8 cellular contexts compared by ENCODE assay signal in genomic region chr1:100039571-100039970, GRCh38.
DNase-seq lines count a peak whose midpoint lies in the region; ATAC-seq and TF ChIP-seq lines count a peak whose summit lies in the region.

No MANE protein-coding gene starts in this region.

- H3K9ac ChIP-seq in MM.1S (ENCODE audit: low read length), result peak overlapping the region; percentile 94; the same call in 1 of the 2 replicates

- H3K4me1 ChIP-seq in MM.1S (ENCODE audit: low read length), result no peaks in the 10 kb centered on the region

- H3K9me3 Mint-ChIP-seq in CD4-positive, alpha-beta T cell, result no peaks in the 10 kb centered on the region
- H3K9me3 Mint-ChIP-seq in natural killer cell treated with Interleukin-12 subunit alpha and Interleukin-12 subunit beta and Interleukin-15 and Interleukin-18, amount 100 ng/mL, for 72 hours, result no peaks in the 10 kb centered on the region

- no peak for TF ChIP-seq CTCF in CD4-positive, alpha-beta T cell (IDR thresholded peaks at IDR 0.05)
- TF ChIP-seq CTCF in MM.1S (IDR thresholded peaks at IDR 0.05; ENCODE audit: low read length) (no peak), coronary artery (IDR thresholded peaks at IDR 0.05) (no peak)

- no peaks in the 10 kb centered on the region for H4K20me1 ChIP-seq in MM.1S (ENCODE audit: insufficient read depth, low read length)

- peaks cover 73% of the 10 kb centered on the region for H3K4me1 Mint-ChIP-seq in CD4-positive, alpha-beta T cell (ENCODE audit: low read depth)
- peaks cover 39 to 63% of the 10 kb centered on the region in 2 donors for H3K4me1 Mint-ChIP-seq in natural killer cell treated with Interleukin-12 subunit alpha and Interleukin-12 subunit beta and Interleukin-15 and Interleukin-18, amount 100 ng/mL, for 72 hours (ENCODE audit: low read depth in 2 of 2)

- no peaks in the 10 kb centered on the region for H3K27me3 Mint-ChIP-seq in CD4-positive, alpha-beta T cell
- no peaks in the 10 kb centered on the region for H3K27me3 Mint-ChIP-seq in natural killer cell treated with Interleukin-12 subunit alpha and Interleukin-12 subunit beta and Interleukin-15 and Interleukin-18, amount 100 ng/mL, for 72 hours

- H3K4me3 ChIP-seq in MM.1S (ENCODE audit: low read length), result peak overlapping the region; percentile 76
- peak overlapping the region; percentile 89 for H3K4me3 ChIP-seq in coronary artery

- H3K4me3 Mint-ChIP-seq in CD4-positive, alpha-beta T cell, result peak overlapping the region; percentile 96
- peak overlapping the region; percentile 97 for H3K4me3 Mint-ChIP-seq in natural killer cell treated with Interleukin-12 subunit alpha and Interleukin-12 subunit beta and Interleukin-15 and Interleukin-18, amount 100 ng/mL, for 72 hours

- H2AFZ ChIP-seq in MM.1S (ENCODE audit: low read length), result no peak overlapping the region

- peak overlapping the region; percentile 67 for H3K4me2 ChIP-seq in MM.1S (ENCODE audit: low read depth, low read length)

- H3K27ac Mint-ChIP-seq in CD4-positive, alpha-beta T cell, result peak overlapping the region; percentile 98
- H3K27ac Mint-ChIP-seq in natural killer cell treated with Interleukin-12 subunit alpha and Interleukin-12 subunit beta and Interleukin-15 and Interleukin-18, amount 100 ng/mL, for 72 hours, result peak overlapping the region; percentile 98

- H3F3A ChIP-seq in MM.1S (ENCODE audit: insufficient read depth, low read length), result peaks cover 9% of the 10 kb centered on the region

- peaks cover 76% of the 10 kb centered on the region for H3K79me2 ChIP-seq in MM.1S (ENCODE audit: low read length)

- H3K36me3 ChIP-seq in MM.1S (replicated peaks; ENCODE audit: insufficient read depth, low read length), result no peaks in the 10 kb centered on the region

- H3K36me3 Mint-ChIP-seq in CD4-positive, alpha-beta T cell (ENCODE audit: low read depth), result peaks cover 33% of the 10 kb centered on the region
- H3K36me3 Mint-ChIP-seq in natural killer cell treated with Interleukin-12 subunit alpha and Interleukin-12 subunit beta and Interleukin-15 and Interleukin-18, amount 100 ng/mL, for 72 hours, result peaks cover 16% of the 10 kb centered on the region

- H3K27me3 ChIP-seq in CD4-positive, alpha-beta T cell (ENCODE audit: control insufficient read depth, insufficient read depth, low read length), result no peaks in the 10 kb centered on the region
- no peaks in the 10 kb centered on the region for H3K27me3 ChIP-seq in MM.1S (replicated peaks; ENCODE audit: insufficient read depth, low read length)

- peak overlapping the region; percentile 94 for H3K27ac ChIP-seq in CD4-positive, alpha-beta T cell (ENCODE audit: low read depth, low read length)
- H3K27ac ChIP-seq in MM.1S (ENCODE audit: low read length) (peak overlapping the region; percentile 87; the same call in 1 of the 2 replicates), coronary artery (no peak overlapping the region)

- DNase-seq in CD4-positive, alpha-beta T cell, result no peak
- no peak for DNase-seq in MM.1S
- no peak for DNase-seq in coronary artery (ENCODE audit: low spot score)
- no peak for DNase-seq in natural killer cell treated with Interleukin-12 subunit alpha and Interleukin-12 subunit beta and Interleukin-15 and Interleukin-18, amount 100 ng/mL, for 72 hours (ENCODE audit: low spot score)
- DNase-seq in NCI-H187 (lab: John Stamatoyannopoulos, UW), result no peak
- DNase-seq in NCI-H146 (lab: John Stamatoyannopoulos, UW), result no peak
- no peak for DNase-seq in stimulated activated CD4-positive, alpha-beta T cell treated with anti-CD3 and anti-CD28 coated beads, Interleukin-2, amount 100 ng/mL, for 48 hours
- DNase-seq in UCSD-AML1 (lab: John Stamatoyannopoulos, UW; ENCODE audit: unreplicated experiment), result no peak

- H3K9me2 ChIP-seq in MM.1S (replicated peaks; ENCODE audit: insufficient read depth, low read length), result no peaks in the 10 kb centered on the region

- H3K9me3 ChIP-seq in CD4-positive, alpha-beta T cell (ENCODE audit: control insufficient read depth, low read length), result no peaks in the 10 kb centered on the region
- no peaks in the 10 kb centered on the region for H3K9me3 ChIP-seq in MM.1S (replicated peaks; ENCODE audit: insufficient read depth, low read length)

- intact Hi-C loops in CD4-positive, alpha-beta T cell (cut with DNase I, micrococcal nuclease), result loop anchor here (2.0 to 10.0 kb wide), 7 partner anchors 69 to 1167 kb away; partner anchors contain the start of genes AGL (in 1 of the 2), EXTL2 (in 1 of the 2), SLC30A7 (in 1 of the 2) and SLC35A3 (in 1 of the 2)

- ATAC-seq in CD4-positive, alpha-beta T cell (ENCODE audit: poor library complexity), result no peak
- ATAC-seq in natural killer cell treated with Interleukin-12 subunit alpha and Interleukin-12 subunit beta and Interleukin-15 and Interleukin-18, amount 100 ng/mL, for 72 hours, result no peak

- CTCF ChIA-PET in CD4-positive, alpha-beta T cell (lab: Charles Lee), result no interaction called here

- POLR2A ChIA-PET in CD4-positive, alpha-beta T cell (lab: Charles Lee), result interaction anchor here (0.7 to 1.1 kb wide), 4 partner anchors 8 to 70 kb away, joined by 3 to 7 read pairs (median 3); partner anchors contain the start of gene SLC35A3

Comparison
In these comparisons a context has a peak if more than half of its experiments do, and no peak if none do; other contexts are left out.
1. H3K27ac ChIP-seq: peak in CD4-positive, alpha-beta T cell (single experiment) and MM.1S (single experiment); none in coronary artery (0 of 2).